ENCODE assay signal across 3 cellular contexts in genomic region chr21:21851657-21852056, GRCh38.
A peak's percentile ranks its signal among the peaks of the same experiment; 100 is the strongest.
TF ChIP-seq lines count a peak whose summit lies in the region.

No MANE protein-coding gene starts in this region.

TF ChIP-seq in GM23338, 12 proteins besides CTCF, POLR2A, EP300 and RAD21 (continues in another document):
- TF ChIP-seq EZH2 (IDR thresholded peaks at IDR 0.05; ENCODE audit: low read depth, unreplicated experiment), result no peak
- no peak for TF ChIP-seq EZH2phosphoT487 (IDR thresholded peaks at IDR 0.05; ENCODE audit: unreplicated experiment)
- TF ChIP-seq ZNF114 (CRISPR knock-in tag; IDR thresholded peaks at IDR 0.05), result no peak
- TF ChIP-seq JUNB (IDR thresholded peaks at IDR 0.05; ENCODE audit: unreplicated experiment), result no peak
- TF ChIP-seq, protein P1, sequence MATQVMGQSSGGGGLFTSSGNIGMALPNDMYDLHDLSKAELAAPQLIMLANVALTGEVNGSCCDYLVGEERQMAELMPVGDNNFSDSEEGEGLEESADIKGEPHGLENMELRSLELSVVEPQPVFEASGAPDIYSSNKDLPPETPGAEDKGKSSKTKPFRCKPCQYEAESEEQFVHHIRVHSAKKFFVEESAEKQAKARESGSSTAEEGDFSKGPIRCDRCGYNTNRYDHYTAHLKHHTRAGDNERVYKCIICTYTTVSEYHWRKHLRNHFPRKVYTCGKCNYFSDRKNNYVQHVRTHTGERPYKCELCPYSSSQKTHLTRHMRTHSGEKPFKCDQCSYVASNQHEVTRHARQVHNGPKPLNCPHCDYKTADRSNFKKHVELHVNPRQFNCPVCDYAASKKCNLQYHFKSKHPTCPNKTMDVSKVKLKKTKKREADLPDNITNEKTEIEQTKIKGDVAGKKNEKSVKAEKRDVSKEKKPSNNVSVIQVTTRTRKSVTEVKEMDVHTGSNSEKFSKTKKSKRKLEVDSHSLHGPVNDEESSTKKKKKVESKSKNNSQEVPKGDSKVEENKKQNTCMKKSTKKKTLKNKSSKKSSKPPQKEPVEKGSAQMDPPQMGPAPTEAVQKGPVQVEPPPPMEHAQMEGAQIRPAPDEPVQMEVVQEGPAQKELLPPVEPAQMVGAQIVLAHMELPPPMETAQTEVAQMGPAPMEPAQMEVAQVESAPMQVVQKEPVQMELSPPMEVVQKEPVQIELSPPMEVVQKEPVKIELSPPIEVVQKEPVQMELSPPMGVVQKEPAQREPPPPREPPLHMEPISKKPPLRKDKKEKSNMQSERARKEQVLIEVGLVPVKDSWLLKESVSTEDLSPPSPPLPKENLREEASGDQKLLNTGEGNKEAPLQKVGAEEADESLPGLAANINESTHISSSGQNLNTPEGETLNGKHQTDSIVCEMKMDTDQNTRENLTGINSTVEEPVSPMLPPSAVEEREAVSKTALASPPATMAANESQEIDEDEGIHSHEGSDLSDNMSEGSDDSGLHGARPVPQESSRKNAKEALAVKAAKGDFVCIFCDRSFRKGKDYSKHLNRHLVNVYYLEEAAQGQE (IDR thresholded peaks at IDR 0.05; ENCODE audit: unreplicated experiment), result no peak
- TF ChIP-seq POLR2AphosphoS5 (IDR thresholded peaks at IDR 0.05; ENCODE audit: low read depth), result no peak
- TF ChIP-seq NANOG (IDR thresholded peaks at IDR 0.05; ENCODE audit: borderline replicate concordance), result no peak
- TF ChIP-seq CREB1 (CRISPR knock-in tag; IDR thresholded peaks at IDR 0.05; ENCODE audit: low read depth), result no peak
- TF ChIP-seq, protein P2, sequence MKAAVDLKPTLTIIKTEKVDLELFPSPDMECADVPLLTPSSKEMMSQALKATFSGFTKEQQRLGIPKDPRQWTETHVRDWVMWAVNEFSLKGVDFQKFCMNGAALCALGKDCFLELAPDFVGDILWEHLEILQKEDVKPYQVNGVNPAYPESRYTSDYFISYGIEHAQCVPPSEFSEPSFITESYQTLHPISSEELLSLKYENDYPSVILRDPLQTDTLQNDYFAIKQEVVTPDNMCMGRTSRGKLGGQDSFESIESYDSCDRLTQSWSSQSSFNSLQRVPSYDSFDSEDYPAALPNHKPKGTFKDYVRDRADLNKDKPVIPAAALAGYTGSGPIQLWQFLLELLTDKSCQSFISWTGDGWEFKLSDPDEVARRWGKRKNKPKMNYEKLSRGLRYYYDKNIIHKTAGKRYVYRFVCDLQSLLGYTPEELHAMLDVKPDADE (IDR thresholded peaks at IDR 0.05), result no peak
- TF ChIP-seq ZNF331 (CRISPR knock-in tag; IDR thresholded peaks at IDR 0.05; ENCODE audit: low read depth), result no peak
- TF ChIP-seq STAT1 (IDR thresholded peaks at IDR 0.05; ENCODE audit: unreplicated experiment), result no peak

TF ChIP-seq in IMR-90, 13 proteins besides CTCF, POLR2A, EP300 and RAD21:
- TF ChIP-seq MAZ (IDR thresholded peaks at IDR 0.05; ENCODE audit: borderline replicate concordance, low read depth, low read length) (no peak), SMC3 (IDR thresholded peaks at IDR 0.05; ENCODE audit: low read depth, low read length) (no peak), MAFK (IDR thresholded peaks at IDR 0.05; ENCODE audit: low read depth, low read length) (no peak), ELK1 (IDR thresholded peaks at IDR 0.05; ENCODE audit: borderline replicate concordance, low read depth, low read length) (no peak), MXI1 (IDR thresholded peaks at IDR 0.05; ENCODE audit: borderline replicate concordance, low read depth, low read length) (no peak), CHD1 (IDR thresholded peaks at IDR 0.05; ENCODE audit: low read depth, low read length) (no peak), CEBPB (IDR thresholded peaks at IDR 0.05; ENCODE audit: low read depth, low read length) (no peak), RCOR1 (IDR thresholded peaks at IDR 0.05; ENCODE audit: insufficient replicate concordance, low read length) (no peak), BHLHE40 (IDR thresholded peaks at IDR 0.05; ENCODE audit: low read depth, low read length) (no peak), FOS (IDR thresholded peaks at IDR 0.05; ENCODE audit: low read depth, low read length) (no peak), RFX5 (IDR thresholded peaks at IDR 0.05; ENCODE audit: low read depth, low read length) (no peak), NFE2L2 (IDR thresholded peaks at IDR 0.05; ENCODE audit: low read depth, low read length) (no peak)
- TF ChIP-seq, protein P3, sequence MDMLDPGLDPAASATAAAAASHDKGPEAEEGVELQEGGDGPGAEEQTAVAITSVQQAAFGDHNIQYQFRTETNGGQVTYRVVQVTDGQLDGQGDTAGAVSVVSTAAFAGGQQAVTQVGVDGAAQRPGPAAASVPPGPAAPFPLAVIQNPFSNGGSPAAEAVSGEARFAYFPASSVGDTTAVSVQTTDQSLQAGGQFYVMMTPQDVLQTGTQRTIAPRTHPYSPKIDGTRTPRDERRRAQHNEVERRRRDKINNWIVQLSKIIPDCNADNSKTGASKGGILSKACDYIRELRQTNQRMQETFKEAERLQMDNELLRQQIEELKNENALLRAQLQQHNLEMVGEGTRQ (IDR thresholded peaks at IDR 0.05; ENCODE audit: low read depth, low read length), result no peak
TF ChIP-seq in IMR-90: peak in this region for 0.

TF ChIP-seq in SK-N-SH treated with all-trans-retinoic acid at 6 μM for 48 hours, 23 proteins besides CTCF, POLR2A, EP300 and RAD21:
- 0 out of 2 replicates have a peak, but pooled peaks have one; percentile 30 for TF ChIP-seq POU6F1 (CRISPR knock-in tag; IDR thresholded peaks at IDR 0.05; ENCODE audit: borderline replicate concordance, low read depth)
- TF ChIP-seq CSDC2 (CRISPR knock-in tag; IDR thresholded peaks at IDR 0.05), result no peak
- peak; percentile 64; the same call in 1 of the 2 replicates for TF ChIP-seq ISL1 (CRISPR knock-in tag; IDR thresholded peaks at IDR 0.05)
- TF ChIP-seq ZC3H10 (CRISPR knock-in tag; IDR thresholded peaks at IDR 0.05), result peak; percentile 81
